ENCODE assay signal across 8 cellular contexts in the genomic region with DNA sequence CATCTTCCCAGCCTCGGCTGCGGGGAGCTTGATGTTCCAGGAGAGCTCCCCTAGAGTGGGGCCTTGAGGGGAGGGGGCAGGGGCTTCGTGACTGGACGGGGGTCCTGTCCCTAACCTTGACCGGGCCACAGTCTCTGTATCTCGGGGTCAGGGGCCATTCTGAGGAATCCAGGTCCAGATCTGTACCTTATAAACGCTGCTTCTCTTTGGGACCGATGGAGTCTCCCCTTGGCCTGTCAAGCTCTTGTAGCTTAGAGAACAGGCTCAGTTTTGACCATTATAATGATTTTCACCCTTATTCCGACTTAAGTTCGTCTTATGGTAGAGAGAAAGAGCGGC. TPM values are rescaled to one million over a fixed set of nuclear protein-coding genes. Genes with fewer than 3 reads are reported as not detected.
DNase-seq lines count a peak whose midpoint lies in the region; ATAC-seq and TF ChIP-seq lines count a peak whose summit lies in the region.

No MANE protein-coding gene starts in this region.

- peak overlapping the region; percentile 96 for H3K4me3 Mint-ChIP-seq in mesothelial cell of epicardium

- in situ Hi-C loops in brain microvascular endothelial cell (cut with HindIII; ENCODE audit: low pct_ligation_motif_present, low sequenced_read_pairs) = no loop called here

- peak overlapping the region; percentile 98 for H3K27ac Mint-ChIP-seq in mesothelial cell of epicardium

- H3K36me3 ChIP-seq in ES-I3 (ENCODE audit: insufficient read depth, low read length) (no peaks in the 10 kb centered on the region), brain microvascular endothelial cell (replicated peaks) (no peaks in the 10 kb centered on the region)

- no peak for DNase-seq in brain microvascular endothelial cell
- DNase-seq in mesothelial cell of epicardium (ENCODE audit: low spot score in 2 of 2, unreplicated experiment in 2 of 2) = no peak
- DNase-seq in GOT3 (lab: John Stamatoyannopoulos, UW) = no peak
- no peak for DNase-seq in iPS-NIHi11 (ENCODE audit: low spot score)
- no peak for DNase-seq in DMS 273 treated with DMSO at 0.1 percent for 48 hours (lab: John Stamatoyannopoulos, UW)

- H3K27ac ChIP-seq in brain microvascular endothelial cell = peak overlapping the region; percentile 78

- H3K4me1 ChIP-seq in ES-I3 (ENCODE audit: insufficient read depth, low read length) = no peaks in the 10 kb centered on the region

- ATAC-seq in HG03439 (IDR thresholded peaks at IDR 0.05; ENCODE audit: unreplicated experiment) (peak; percentile 0), HG02642 (IDR thresholded peaks at IDR 0.05; ENCODE audit: poor library complexity, unreplicated experiment) (no peak)

- no peaks in the 10 kb centered on the region for H3K27me3 ChIP-seq in brain microvascular endothelial cell (replicated peaks)

- TF ChIP-seq CTCF in brain microvascular endothelial cell (IDR thresholded peaks at IDR 0.05; ENCODE audit: low read depth, low read length, missing control alignments) = no peak
- TF ChIP-seq CTCF in mesothelial cell of epicardium (IDR thresholded peaks at IDR 0.05; ENCODE audit: unreplicated experiment) = no peak

- peaks cover 1% of the 10 kb centered on the region for H3K36me3 Mint-ChIP-seq in mesothelial cell of epicardium

- no peaks in the 10 kb centered on the region for H3K9me3 Mint-ChIP-seq in mesothelial cell of epicardium

- peaks cover 18% of the 10 kb centered on the region for H3K4me1 Mint-ChIP-seq in mesothelial cell of epicardium

- H3K27me3 Mint-ChIP-seq in mesothelial cell of epicardium (ENCODE audit: low read depth) = no peaks in the 10 kb centered on the region

- no peaks in the 10 kb centered on the region for H3K9me3 ChIP-seq in ES-I3 (ENCODE audit: control insufficient read depth, insufficient read depth, low read length)

- peak overlapping the region; percentile 87 for H3K4me3 ChIP-seq in brain microvascular endothelial cell (ENCODE audit: low read depth, low read length)

- peak overlapping the region; percentile 91 for H3K9ac ChIP-seq in ES-I3 (ENCODE audit: low read depth, low read length)

RNA-seq across cellular contexts. Expression of a gene that starts 0.8 kb away (rescaled TPM):
- total RNA-seq in mesothelial cell of epicardium = 14.4 to 14.6 TPM (median 14.4 TPM) in 3 replicates

RNA-seq across cellular contexts. Expression of a gene that starts 5.2 kb away (rescaled TPM):
- 30.1 to 31.3 TPM (median 31.3 TPM) in 3 replicates for total RNA-seq in mesothelial cell of epicardium

RNA-seq across cellular contexts. Expression of a gene that starts 32.6 kb away (rescaled TPM):
- total RNA-seq in mesothelial cell of epicardium = 24.9 to 27.2 TPM (median 27.0 TPM) in 3 replicates

RNA-seq across cellular contexts. Expression of a gene that starts 39.3 kb away (rescaled TPM):
- total RNA-seq in mesothelial cell of epicardium = 223 to 243 TPM (median 235 TPM) in 3 replicates

RNA-seq across cellular contexts. Expression of a gene that starts 46.6 kb away (rescaled TPM):
- 8.0 to 9.4 TPM (median 9.3 TPM) in 3 replicates for total RNA-seq in mesothelial cell of epicardium
